ENCODE assay signal across 8 cellular contexts in genomic region chr1:52364235-52364839, GRCh38. TPM values are rescaled to one million over a fixed set of nuclear protein-coding genes. Genes with fewer than 3 reads are reported as not detected.
A peak's percentile ranks its signal among the peaks of the same experiment; 100 is the strongest.
DNase-seq lines count a peak whose midpoint lies in the region; ATAC-seq and TF ChIP-seq lines count a peak whose summit lies in the region.

No MANE protein-coding gene starts in this region.

- H4K91ac ChIP-seq in H9 (ENCODE audit: insufficient read length, low read depth, low read length): no peak overlapping the region

- no peak overlapping the region for H2AK5ac ChIP-seq in H9 (ENCODE audit: insufficient read length, low read length)

- H2BK20ac ChIP-seq in H9 (ENCODE audit: low read depth, low read length, poor library complexity, severe bottlenecking): no peak overlapping the region

- no CpG with 5 or more reads among the region's 5 CpGs for WGBS in H9 (ENCODE audit: extremely low coverage, insufficient read length, low lambda C conversion rate)
- 75 to 84% (median 79%) methylated on average over 5 of the region's 5 CpGs for whole genome bisulfite sequencing in adrenal gland, 4 donors
- WGBS in mesodermal cell (ENCODE audit: insufficient coverage in 2 of 2), 2 experiments: 83 to 87% methylated on average over 3 to 5 of the region's 5 CpGs

- H3K4me1 ChIP-seq in H9 (ENCODE audit: insufficient read depth, low read length): no peaks in the 10 kb centered on the region
- H3K4me1 ChIP-seq in adrenal gland (replicated peaks in 1 of 2): peaks cover 15 to 20% of the 10 kb centered on the region in 2 donors
- peaks cover 8% of the 10 kb centered on the region for H3K4me1 ChIP-seq in mesodermal cell (ENCODE audit: control insufficient read depth, insufficient read depth, low read length, poor library complexity, severe bottlenecking)

- no peak overlapping the region for H3K23ac ChIP-seq in H9 (ENCODE audit: insufficient read length, low read depth, low read length)

- H2BK15ac ChIP-seq in H9 (ENCODE audit: low read depth, low read length): no peak overlapping the region

- no peak overlapping the region for H3K14ac ChIP-seq in H9 (ENCODE audit: insufficient read depth, low read length)

- H3K9me3 Mint-ChIP-seq in H9: no peaks in the 10 kb centered on the region

- no peak overlapping the region for H2BK120ac ChIP-seq in H9 (ENCODE audit: low read depth, low read length, poor library complexity, severe bottlenecking)

- no peak overlapping the region for H4K8ac ChIP-seq in H9 (replicated peaks; ENCODE audit: insufficient read length, low read depth, low read length)

- ATAC-seq in GM21619 (IDR thresholded peaks at IDR 0.05; ENCODE audit: unreplicated experiment): no peak

- H3K4me3 ChIP-seq in adrenal gland: peak overlapping the region in 1 of 4 donors; percentile 86
- H3K4me3 ChIP-seq in mesodermal cell (ENCODE audit: extremely low read depth, insufficient read depth, low read length, poor library complexity, severe bottlenecking): peak overlapping the region; percentile 95
- no peak overlapping the region; the same call in 1 of the 2 replicates for H3K4me3 ChIP-seq in MG63

- H4K20me1 ChIP-seq in H9 (ENCODE audit: control insufficient read depth, insufficient read depth, insufficient read length): no peaks in the 10 kb centered on the region

- H3K27ac ChIP-seq in 22Rv1 (peak overlapping the region; percentile 85), H9 (ENCODE audit: insufficient read length, low read depth, low read length) (no peak overlapping the region), adrenal gland (peak overlapping the region; percentile 70 to 99 (median 98)), mesodermal cell (ENCODE audit: low read depth, low read length, severe bottlenecking) (no peak overlapping the region)

- peak overlapping the region; percentile 89 to 91 for H3K4me3 Mint-ChIP-seq in H9

- DNase-seq in H9: peak; percentile 38
- no peak for DNase-seq in adrenal gland
- no peak for DNase-seq in MG63
- DNase-seq in activated gamma-delta T cell treated with Interleukin-2 at 50 U/mL for 16 hours: no peak
- DNase-seq in GM19240 (ENCODE audit: insufficient read length, low spot score): no peak

- peaks cover 28 to 29% of the 10 kb centered on the region in 2 experiments for H3K4me1 Mint-ChIP-seq in H9

- H3K36me3 Mint-ChIP-seq in H9 (ENCODE audit: insufficient read depth in 1 of 3, low read depth in 3 of 3): peaks cover 13 to 47% (median 38%) of the 10 kb centered on the region in 3 experiments

- H3K4me2 ChIP-seq in H9 (ENCODE audit: insufficient read depth, insufficient read length, low read length): no peak overlapping the region

- H2AFZ ChIP-seq in H9 (ENCODE audit: low read length): no peak overlapping the region

- H3K9me3 ChIP-seq in H9 (ENCODE audit: control insufficient read depth, low read depth, low read length) (no peaks in the 10 kb centered on the region), adrenal gland (replicated peaks in 1 of 3) (no peaks in the 10 kb centered on the region), mesodermal cell (ENCODE audit: control insufficient read depth, low read length) (no peaks in the 10 kb centered on the region), MG63 (no peaks in the 10 kb centered on the region)

- no peaks in the 10 kb centered on the region for H3K79me2 ChIP-seq in H9 (ENCODE audit: insufficient read depth, low read length)

- TF ChIP-seq CTCF in 22Rv1 (IDR thresholded peaks at IDR 0.05) (no peak), H9 (conservative IDR thresholded peaks at IDR 0.05) (peak; percentile 42), adrenal gland (IDR thresholded peaks at IDR 0.05) (no peak)

- intact Hi-C loops in adrenal gland (cut with DNase I): no loop called here

- peaks cover 5% of the 10 kb centered on the region for H3K23me2 ChIP-seq in H9 (ENCODE audit: insufficient read length, low read depth, low read length, poor library complexity, severe bottlenecking)

- H2BK5ac ChIP-seq in H9 (ENCODE audit: insufficient read length, low read length): no peak overlapping the region

- H3K9ac ChIP-seq in H9 (ENCODE audit: extremely low read depth, insufficient read length, low read length): no peak overlapping the region

- no peak overlapping the region; a peak in 1 of 7 replicates for H3K27ac Mint-ChIP-seq in H9

- H3K36me3 ChIP-seq in adrenal gland (replicated peaks in 1 of 2) (peaks cover 0 to 36% of the 10 kb centered on the region in 2 donors), mesodermal cell (ENCODE audit: control insufficient read depth, insufficient read depth, low read length) (peaks cover 54% of the 10 kb centered on the region), MG63 (peaks cover 33% of the 10 kb centered on the region)

- H3K27me3 ChIP-seq in H9 (ENCODE audit: insufficient read depth, low read length) (no peaks in the 10 kb centered on the region), adrenal gland (no peaks in the 10 kb centered on the region), MG63 (no peaks in the 10 kb centered on the region)

- no peaks in the 10 kb centered on the region for H3K27me3 Mint-ChIP-seq in H9 (ENCODE audit: low read depth)

- no peak overlapping the region for H3K56ac ChIP-seq in H9 (ENCODE audit: insufficient read length, low read depth, low read length)

- H2BK12ac ChIP-seq in H9 (ENCODE audit: insufficient read length, low read depth, low read length): no peak overlapping the region

- no peak overlapping the region for H3K18ac ChIP-seq in H9 (ENCODE audit: insufficient read length, low read depth, low read length)

- H3K79me1 ChIP-seq in H9 (ENCODE audit: insufficient read depth, low read depth, low read length, poor library complexity, severe bottlenecking): no peaks in the 10 kb centered on the region

- H3T11ph ChIP-seq in H9 (ENCODE audit: low read length): no peak overlapping the region

- no peak overlapping the region for H3K4ac ChIP-seq in H9 (ENCODE audit: low read depth, low read length)

- no peak for TF ChIP-seq POLR2A in adrenal gland (IDR thresholded peaks at IDR 0.05)

- H4K5ac ChIP-seq in H9 (ENCODE audit: insufficient read length, low read depth, low read length): no peak overlapping the region

RNA-seq across cellular contexts. Expression of gene CC2D1B, which starts 1.7 kb away (rescaled TPM):
- total RNA-seq in H9 (2021) (21.7 and 24.3 TPM in 2 replicates), adrenal gland (10 to 100 TPM; 24.7 to 40.6 (median 29.1) TPM)
- polyA plus RNA-seq in adrenal gland: 10 to 100 TPM; 23.8 to 43.0 (median 32.0) TPM
- 15.2 TPM for polyA plus RNA-seq in mesodermal cell (2013, experiment 1 of 2)
- 14.3 TPM for polyA plus RNA-seq in mesodermal cell (2013, experiment 2 of 2)
- total RNA-seq in MG63 (2014; rRNA removed; shearing (Covaris generic); ENCODE audit: low replicate concordance): 24.2 and 25.3 TPM in 2 replicates

RNA-seq across cellular contexts. Expression of gene ORC1, which starts 39.9 kb away (rescaled TPM):
- total RNA-seq in H9 (2021): 44.3 and 46.4 TPM in 2 replicates
- 1 to 10 TPM in 1 of 8 donors, under 1 TPM in 5, not detected in 2; 0.68 to 1.8 (median 0.88) TPM for total RNA-seq in adrenal gland
- polyA plus RNA-seq in adrenal gland: 1 to 10 TPM in 1 of 3 donors, under 1 TPM in 2; 0.56 to 1.4 (median 0.61) TPM
- polyA plus RNA-seq in mesodermal cell (2013, experiment 1 of 2): 13.9 TPM
- 14.1 TPM for polyA plus RNA-seq in mesodermal cell (2013, experiment 2 of 2)
- 16.0 and 23.1 TPM in 2 replicates for total RNA-seq in MG63 (2014; rRNA removed; shearing (Covaris generic); ENCODE audit: low replicate concordance)

RNA-seq across cellular contexts. Expression of gene PRPF38A, which starts 40.1 kb away (rescaled TPM):
- total RNA-seq in H9 (2021): 87.2 and 89.9 TPM in 2 replicates
- total RNA-seq in adrenal gland: 10 to 100 TPM in 6 of 8 donors, 1 to 10 TPM in 2; 5.1 to 33.7 (median 19.8) TPM
- polyA plus RNA-seq in adrenal gland: 10 to 100 TPM in 2 of 3 donors, 1 to 10 TPM in 1; 8.9 to 20.0 (median 10.2) TPM
- polyA plus RNA-seq in mesodermal cell (2013, experiment 1 of 2): 37.3 TPM
- polyA plus RNA-seq in mesodermal cell (2013, experiment 2 of 2): 35.3 TPM
- total RNA-seq in MG63 (2014; rRNA removed; shearing (Covaris generic); ENCODE audit: low replicate concordance): 10.0 and 14.1 TPM in 2 replicates

Comparison
In these comparisons a context has a peak if more than half of its experiments do, and no peak if none do; other contexts are left out.
1. H3K27ac ChIP-seq: peak in 22Rv1 (single experiment) and adrenal gland (5 of 5); none in H9 (single experiment) and mesodermal cell (single experiment).